Comparison of ENCODE assay signal across 8 cellular contexts in genomic region chr17:1365445-1366039, GRCh38. TPM values are rescaled to one million over a fixed set of nuclear protein-coding genes. Genes with fewer than 3 reads are reported as not detected.
A peak's percentile ranks its signal among the peaks of the same experiment; 100 is the strongest.
DNase-seq lines count a peak whose midpoint lies in the region; ATAC-seq and TF ChIP-seq lines count a peak whose summit lies in the region.

No MANE protein-coding gene starts in this region.

- 5 to 10% (median 9%) methylated on average over 11 of the region's 11 CpGs for WGBS in adrenal gland, 4 donors

- DNase-seq in GM04504 (ENCODE audit: low read depth) (peak; percentile 58), NCI-H1105 treated with DMSO at 0.1 percent for 48 hours (lab: John Stamatoyannopoulos, UW) (peak; percentile 61), SKM-1 treated with dmso at 0.1 percent for 144 hours (lab: John Stamatoyannopoulos, UW; ENCODE audit: unreplicated experiment) (peak; percentile 40), adrenal gland (peak; percentile 53 to 85 (median 63)), cardiac septum (ENCODE audit: low spot score) (peak; percentile 79), progenitor cell of endocrine pancreas (ENCODE audit: low spot score, unreplicated experiment) (peak; percentile 29), KG1 (lab: John Stamatoyannopoulos, UW) (no peak)

- intact Hi-C loops in adrenal gland (cut with DNase I) = loop anchor here (10.0 kb wide), 2 partner anchors 89 to 149 kb away; partner anchors contain the start of genes INPP5K (in 2 of the 2) and CRK (in 1 of the 2)
- intact Hi-C loops in cardiac septum (cut with DNase I) = loop anchor here (1.0 to 5.0 kb wide), 2 partner anchors 92 to 151 kb away; partner anchors contain the start of genes CRK and INPP5K

- no peak for TF ChIP-seq POLR2A in adrenal gland (IDR thresholded peaks at IDR 0.05)

- peaks cover 0 to 22% of the 10 kb centered on the region in 2 donors for H3K36me3 ChIP-seq in adrenal gland (replicated peaks in 1 of 2)

- H3K27ac Mint-ChIP-seq in progenitor cell of endocrine pancreas = peak overlapping the region; percentile 67

- H3K9me3 Mint-ChIP-seq in progenitor cell of endocrine pancreas (ENCODE audit: low read depth) = no peaks in the 10 kb centered on the region

- no peak for ATAC-seq in GM21526 (IDR thresholded peaks at IDR 0.05; ENCODE audit: low FRiP score, unreplicated experiment)

- no peak overlapping the region for H3K4me3 Mint-ChIP-seq in progenitor cell of endocrine pancreas (ENCODE audit: low read depth)

- no peaks in the 10 kb centered on the region for H3K27me3 Mint-ChIP-seq in progenitor cell of endocrine pancreas

- no peaks in the 10 kb centered on the region for H3K27me3 ChIP-seq in adrenal gland

- peak overlapping the region in 1 of 5 donors; percentile 25 for H3K27ac ChIP-seq in adrenal gland

- peaks cover 6% of the 10 kb centered on the region for H3K4me1 Mint-ChIP-seq in progenitor cell of endocrine pancreas (ENCODE audit: low read depth)

- TF ChIP-seq CTCF in adrenal gland (IDR thresholded peaks at IDR 0.05) (peak; percentile 82 to 89 (median 86)), progenitor cell of endocrine pancreas (IDR thresholded peaks at IDR 0.05; ENCODE audit: unreplicated experiment) (peak; percentile 86)

- no peak overlapping the region for H3K4me3 ChIP-seq in adrenal gland

- H3K9me3 ChIP-seq in adrenal gland (replicated peaks in 1 of 3) = no peaks in the 10 kb centered on the region

- H3K4me1 ChIP-seq in adrenal gland (replicated peaks in 1 of 2) = peaks cover 30 to 69% of the 10 kb centered on the region in 2 donors

- peaks cover 13% of the 10 kb centered on the region for H3K36me3 Mint-ChIP-seq in progenitor cell of endocrine pancreas (ENCODE audit: insufficient read depth)

RNA-seq across cellular contexts. Expression of gene YWHAE, which starts 34.5 kb away (rescaled TPM):
- 100 to 1,000 TPM; 488 to 744 (median 550) TPM for total RNA-seq in adrenal gland
- 100 to 1,000 TPM; 340 to 884 (median 511) TPM for polyA plus RNA-seq in adrenal gland
- total RNA-seq in cardiac septum = 582 TPM
- total RNA-seq in progenitor cell of endocrine pancreas = 951 and 984 TPM in 2 replicates
